ENCODE assay signal across 5 cellular contexts in the genomic region with DNA sequence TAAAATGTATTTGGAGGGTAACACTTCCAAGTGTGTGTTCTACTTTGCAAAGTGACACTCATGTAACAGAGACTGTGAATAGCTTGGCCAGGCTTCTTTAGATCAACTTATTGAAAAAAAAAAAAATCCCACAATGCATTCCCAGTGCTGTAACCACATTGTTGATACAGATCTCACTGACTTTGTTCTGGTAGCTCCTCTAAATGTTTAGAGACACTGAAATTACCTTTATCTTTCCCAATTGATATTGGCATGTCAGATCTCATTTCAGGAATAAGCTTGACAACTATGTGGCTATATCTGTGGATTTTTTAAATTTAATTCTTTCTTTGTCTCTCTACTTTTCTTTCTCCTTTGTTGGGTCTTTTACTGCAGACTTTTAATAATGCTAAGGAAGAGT.
"Had no signal": no experiment of that assay in that cellular context is flagged by ENCODE, and none has a peak within 500 bp of the region (broad histone marks: within the 10 kb centered on the region; RNA-seq: fewer than 3 reads in every experiment).

No MANE protein-coding gene starts in this region.

- ATAC-seq: HepG2, K562 had no signal

- H3K4me3 ChIP-seq: K562 had no signal

- H3K27ac ChIP-seq: HL-60 had no signal

- DNase-seq: IMR-90, KBM-7 had no signal
